ENCODE assay signal across 8 cellular contexts in the genomic region with DNA sequence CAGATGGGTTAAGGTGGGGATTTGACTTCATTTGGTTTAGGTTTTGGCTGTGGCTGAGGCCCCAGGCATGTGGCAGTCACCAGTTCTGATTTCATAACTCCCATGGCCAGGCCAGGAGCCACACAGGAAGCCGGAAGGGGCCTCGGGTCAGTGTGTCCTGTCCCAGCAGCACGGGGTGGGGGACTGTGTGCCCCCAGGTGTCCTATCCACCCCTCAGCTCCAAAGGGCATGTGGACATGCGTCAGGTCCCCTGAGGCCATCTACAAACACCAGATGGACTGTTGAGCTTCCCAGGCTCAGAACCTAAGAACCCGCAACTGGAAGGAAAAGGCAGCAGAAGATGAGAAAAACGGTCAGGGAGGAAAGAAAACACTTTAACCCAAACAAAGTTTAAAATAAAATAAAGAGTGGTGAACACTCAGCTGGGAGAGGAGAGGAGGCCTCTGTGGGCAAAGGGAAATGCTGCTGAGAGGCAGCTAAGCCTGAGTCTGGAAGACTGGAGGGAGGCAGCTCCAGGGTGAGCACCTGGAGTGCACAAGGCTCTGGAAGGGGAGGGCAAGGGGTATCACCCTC.
DNase-seq lines count a peak whose midpoint lies in the region; ATAC-seq and TF ChIP-seq lines count a peak whose summit lies in the region.

No MANE protein-coding gene starts in this region.

- no peak overlapping the region for H2AFZ ChIP-seq in trophoblast cell (ENCODE audit: insufficient read depth, low read length, poor library complexity)

- peak overlapping the region; percentile 1 for H2BK120ac ChIP-seq in trophoblast cell (ENCODE audit: insufficient read depth, low read length, poor library complexity)

- no CpG with 5 or more reads among the region's 6 CpGs for WGBS in trophoblast cell (ENCODE audit: extremely low coverage, insufficient coverage, insufficient read length)

- POLR2A ChIA-PET in CD4-positive, alpha-beta T cell (lab: Charles Lee), result interaction anchor here (0.5 to 1.5 kb wide), 2 partner anchors 9 to 93 kb away, joined by 4 to 6 read pairs; no protein-coding TSS in a partner anchor

- peak overlapping the region; percentile 44 for H2AK5ac ChIP-seq in trophoblast cell (ENCODE audit: low read length)

- no peaks in the 10 kb centered on the region for H3K36me3 ChIP-seq in trophoblast cell (ENCODE audit: control insufficient read depth in 1 of 2, insufficient read depth in 2 of 2, low read length in 2 of 2)

- no peaks in the 10 kb centered on the region for H3K9me3 Mint-ChIP-seq in CD4-positive, alpha-beta T cell

- no peak overlapping the region for H4K12ac ChIP-seq in trophoblast cell (ENCODE audit: low read depth, low read length)

- peaks cover 5% of the 10 kb centered on the region for H3K36me3 Mint-ChIP-seq in CD4-positive, alpha-beta T cell (ENCODE audit: low read depth)
- no peaks in the 10 kb centered on the region for H3K36me3 Mint-ChIP-seq in T-helper 17 cell (ENCODE audit: low read depth)

- no peak for ATAC-seq in CD4-positive, alpha-beta T cell (ENCODE audit: poor library complexity)
- ATAC-seq in T-helper 17 cell (no peak), GM18517 (IDR thresholded peaks at IDR 0.05; ENCODE audit: unreplicated experiment) (no peak), HG03045 (IDR thresholded peaks at IDR 0.05; ENCODE audit: unreplicated experiment) (no peak)

- no peaks in the 10 kb centered on the region for H3K79me2 ChIP-seq in trophoblast cell (ENCODE audit: control insufficient read depth, insufficient read depth, low read length, poor library complexity)

- H3K23ac ChIP-seq in trophoblast cell (ENCODE audit: low read length), result no peak overlapping the region

- H3K4me1 Mint-ChIP-seq in CD4-positive, alpha-beta T cell (ENCODE audit: low read depth), result peaks cover 39% of the 10 kb centered on the region
- peaks cover 31% of the 10 kb centered on the region for H3K4me1 Mint-ChIP-seq in T-helper 17 cell

- H3K4me3 ChIP-seq in fibroblast of mammary gland (ENCODE audit: control insufficient read depth, low read depth, low read length), result no peak overlapping the region
- no peak overlapping the region for H3K4me3 ChIP-seq in trophoblast cell (ENCODE audit: low read depth, low read length)

- no peak overlapping the region for H3K4me2 ChIP-seq in trophoblast cell (ENCODE audit: low read length)

- H3K4me3 Mint-ChIP-seq in CD4-positive, alpha-beta T cell, result no peak overlapping the region
- H3K4me3 Mint-ChIP-seq in T-helper 17 cell, result peak overlapping the region; percentile 66

- peaks cover 12% of the 10 kb centered on the region for H3K79me1 ChIP-seq in trophoblast cell (ENCODE audit: low read length)

- peaks cover 22 to 28% of the 10 kb centered on the region in 2 experiments for H3K4me1 ChIP-seq in trophoblast cell (ENCODE audit: control insufficient read depth in 1 of 2, insufficient read depth in 2 of 2, low read length in 2 of 2)

- H3K27ac Mint-ChIP-seq in CD4-positive, alpha-beta T cell, result peak overlapping the region; percentile 80
- peak overlapping the region; percentile 83 for H3K27ac Mint-ChIP-seq in T-helper 17 cell

- H2BK5ac ChIP-seq in trophoblast cell (ENCODE audit: low read depth, low read length, poor library complexity), result no peak overlapping the region

- no peak overlapping the region for H3K27ac ChIP-seq in CD4-positive, alpha-beta T cell (ENCODE audit: low read depth, low read length)
- no peak overlapping the region for H3K27ac ChIP-seq in trophoblast cell (ENCODE audit: low read depth, low read length)

- H3K27me3 Mint-ChIP-seq in CD4-positive, alpha-beta T cell, result peaks cover 22% of the 10 kb centered on the region
- H3K27me3 Mint-ChIP-seq in T-helper 17 cell, result peaks cover 8% of the 10 kb centered on the region

- no peak for TF ChIP-seq CTCF in CD4-positive, alpha-beta T cell (IDR thresholded peaks at IDR 0.05)
- no peak for TF ChIP-seq CTCF in fibroblast of mammary gland (conservative IDR thresholded peaks at IDR 0.05; ENCODE audit: control insufficient read depth, insufficient read depth, low read depth, low read length)

- H2BK12ac ChIP-seq in trophoblast cell (ENCODE audit: low read length), result peak overlapping the region; percentile 27

- H4K91ac ChIP-seq in trophoblast cell (ENCODE audit: low read depth, low read length), result peak overlapping the region; percentile 60

- H3K27me3 ChIP-seq in CD4-positive, alpha-beta T cell (ENCODE audit: control insufficient read depth, insufficient read depth, low read length), result no peaks in the 10 kb centered on the region
- no peaks in the 10 kb centered on the region for H3K27me3 ChIP-seq in trophoblast cell (ENCODE audit: insufficient read depth, low read length)

- H3K14ac ChIP-seq in trophoblast cell (ENCODE audit: low read length), result peak overlapping the region; percentile 50

- DNase-seq in CD4-positive, alpha-beta T cell, result no peak
- DNase-seq in T-helper 17 cell (no peak), fibroblast of mammary gland (ENCODE audit: low read depth) (peak; percentile 72), trophoblast cell (peak; percentile 58 to 62), NCI-H526 (lab: John Stamatoyannopoulos, UW) (no peak), NCI-H2107 (lab: John Stamatoyannopoulos, UW) (no peak)

- no peak overlapping the region for H4K8ac ChIP-seq in trophoblast cell (ENCODE audit: low read depth, low read length)

- H3K4ac ChIP-seq in trophoblast cell (ENCODE audit: low read depth, low read length), result no peak overlapping the region

- no peak overlapping the region for H3K9ac ChIP-seq in trophoblast cell (ENCODE audit: low read length)

- peak overlapping the region; percentile 21 for H3K18ac ChIP-seq in trophoblast cell (ENCODE audit: low read length)

- H3K9me3 ChIP-seq in CD4-positive, alpha-beta T cell (ENCODE audit: control insufficient read depth, low read length), result no peaks in the 10 kb centered on the region
- H3K9me3 ChIP-seq in T-helper 17 cell (ENCODE audit: control insufficient read depth, low read length, poor library complexity, severe bottlenecking) (no peaks in the 10 kb centered on the region), trophoblast cell (ENCODE audit: insufficient read depth, low read depth, low read length) (peaks cover 3% of the 10 kb centered on the region)

- CTCF ChIA-PET in CD4-positive, alpha-beta T cell (lab: Charles Lee), result interaction anchor here (1.5 kb wide), 1 partner anchor 82 kb away, joined by 3 read pairs; no protein-coding TSS in a partner anchor

- intact Hi-C loops in CD4-positive, alpha-beta T cell (cut with DNase I, micrococcal nuclease), result loop anchor here (5.0 kb wide), 3 partner anchors 46 to 261 kb away; partner anchors contain the start of gene AUH (in 1 of the 2)

Comparison
In these comparisons a context has a peak if more than half of its experiments do, and no peak if none do; other contexts are left out.
1. DNase-seq: peak in fibroblast of mammary gland (single experiment) and trophoblast cell (2 of 2); none in CD4-positive, alpha-beta T cell (0 of 10), T-helper 17 cell (0 of 3), NCI-H526 (0 of 2) and NCI-H2107 (single experiment).